ENCODE assay signal across 19 cellular contexts in genomic region chr7:45661302-45661995, GRCh38.
"Had no signal": no experiment of that assay in that cellular context is flagged by ENCODE, and none has a peak within 500 bp of the region (broad histone marks: within the 10 kb centered on the region; RNA-seq: fewer than 3 reads in every experiment).

No MANE protein-coding gene starts in this region.

- ATAC-seq: effector memory CD8-positive, alpha-beta T cell; lower lobe of right lung; natural killer cell treated with Interleukin-12 subunit alpha and Interleukin-12 subunit beta and Interleukin-15 and Interleukin-18, amount 100 ng/mL, for 72 hours had no signal

- H3K27ac ChIP-seq: ascending aorta, lower lobe of right lung, neutrophil, parathyroid adenoma, tibial nerve, VCaP had no signal

- H3K9me3 Mint-ChIP-seq: activated naive CD4-positive, alpha-beta T cell treated with anti-CD3 and anti-CD28 coated beads, Interleukin-2, amount 50 U/mL, for 24 hours; dendritic cell treated with granulocyte-macrophage colony-stimulating factor and Interleukin-4, amounts not matched to agents 40 ng/mL and 50 ng/mL, for 4 days; effector memory CD8-positive, alpha-beta T cell; natural killer cell treated with Interleukin-12 subunit alpha and Interleukin-12 subunit beta and Interleukin-15 and Interleukin-18, amount 100 ng/mL, for 72 hours had no signal

- H3K9ac ChIP-seq: parathyroid adenoma had no signal

- H3K4me1 Mint-ChIP-seq: activated naive CD4-positive, alpha-beta T cell treated with anti-CD3 and anti-CD28 coated beads, Interleukin-2, amount 50 U/mL, for 24 hours had no signal

- H3K36me3 ChIP-seq: ascending aorta, lower lobe of right lung, neutrophil had no signal

- H3K27ac Mint-ChIP-seq: activated naive CD4-positive, alpha-beta T cell treated with anti-CD3 and anti-CD28 coated beads, Interleukin-2, amount 50 U/mL, for 24 hours; dendritic cell treated with granulocyte-macrophage colony-stimulating factor and Interleukin-4, amounts not matched to agents 40 ng/mL and 50 ng/mL, for 4 days; effector memory CD8-positive, alpha-beta T cell; natural killer cell treated with Interleukin-12 subunit alpha and Interleukin-12 subunit beta and Interleukin-15 and Interleukin-18, amount 100 ng/mL, for 72 hours had no signal

- H3K4me1 ChIP-seq: ascending aorta, lower lobe of right lung, parathyroid adenoma, tibial nerve had no signal

- H3K4me3 Mint-ChIP-seq: activated naive CD4-positive, alpha-beta T cell treated with anti-CD3 and anti-CD28 coated beads, Interleukin-2, amount 50 U/mL, for 24 hours; dendritic cell treated with granulocyte-macrophage colony-stimulating factor and Interleukin-4, amounts not matched to agents 40 ng/mL and 50 ng/mL, for 4 days; effector memory CD8-positive, alpha-beta T cell; natural killer cell treated with Interleukin-12 subunit alpha and Interleukin-12 subunit beta and Interleukin-15 and Interleukin-18, amount 100 ng/mL, for 72 hours had no signal

- H3K27me3 Mint-ChIP-seq: activated naive CD4-positive, alpha-beta T cell treated with anti-CD3 and anti-CD28 coated beads, Interleukin-2, amount 50 U/mL, for 24 hours; dendritic cell treated with granulocyte-macrophage colony-stimulating factor and Interleukin-4, amounts not matched to agents 40 ng/mL and 50 ng/mL, for 4 days had no signal

- DNase-seq: activated CD4-positive, alpha-beta T cell treated with anti-CD3 and anti-CD28 coated beads for 1 hour; activated gamma-delta T cell; cerebellar nuclear complex; effector memory CD8-positive, alpha-beta T cell; foreskin fibroblast; lower lobe of right lung; stimulated activated CD4-positive, alpha-beta T cell treated with anti-CD3 and anti-CD28 coated beads, Interleukin-1b, Interleukin-23, amount 100 ng/mL, for 48 hours; stimulated activated CD8-positive, alpha-beta memory T cell treated with anti-CD3 and anti-CD28 coated beads, Interleukin-4, amount 100 ng/mL, for 48 hours; stimulated activated naive CD4-positive, alpha-beta T cell; SW 1271; T-helper 2 cell had no signal

- H3K27me3 ChIP-seq: ascending aorta, neutrophil, tibial nerve had no signal

- H3K36me3 Mint-ChIP-seq: activated naive CD4-positive, alpha-beta T cell treated with anti-CD3 and anti-CD28 coated beads, Interleukin-2, amount 50 U/mL, for 24 hours; natural killer cell treated with Interleukin-12 subunit alpha and Interleukin-12 subunit beta and Interleukin-15 and Interleukin-18, amount 100 ng/mL, for 72 hours had no signal

- H3K9me3 ChIP-seq: ascending aorta, lower lobe of right lung, neutrophil, tibial nerve had no signal

- H3K4me3 ChIP-seq: ascending aorta, lower lobe of right lung, tibial nerve had no signal
